ENCODE assay signal across 22 cellular contexts in genomic region chr4:142358656-142359055, GRCh38.
DNase-seq lines count a peak whose midpoint lies in the region; ATAC-seq lines count a peak whose summit lies in the region.
"Had no signal": no experiment of that assay in that cellular context is flagged by ENCODE, and none has a peak within 500 bp of the region (broad histone marks: within the 10 kb centered on the region; RNA-seq: fewer than 3 reads in every experiment).

No MANE protein-coding gene starts in this region.

- CTCF ChIA-PET in activated naive CD4-positive, alpha-beta T cell treated with anti-CD3 and anti-CD28 coated beads for 36 hours (lab: Charles Lee), result no interaction called here

- H3K9me3 Mint-ChIP-seq in activated naive CD4-positive, alpha-beta T cell treated with anti-CD3 and anti-CD28 coated beads for 36 hours, result peaks cover 4% of the 10 kb centered on the region
- H3K9me3 Mint-ChIP-seq in activated naive CD8-positive, alpha-beta T cell treated with anti-CD3 and anti-CD28 coated beads, Interleukin-2, amount 50 U/mL, for 24 hours, result peaks cover 9% of the 10 kb centered on the region
- H3K9me3 Mint-ChIP-seq: IgD-negative memory B cell had no signal

- intact Hi-C loops in activated naive CD4-positive, alpha-beta T cell treated with anti-CD3 and anti-CD28 coated beads for 36 hours (cut with micrococcal nuclease), result loop anchor here (10.0 kb wide), 1 partner anchor 826 kb away; the partner anchor contains the start of gene USP38

- H3K4me3 Mint-ChIP-seq in activated naive CD4-positive, alpha-beta T cell treated with anti-CD3 and anti-CD28 coated beads for 36 hours, result no peak overlapping the region
- no peak overlapping the region for H3K4me3 Mint-ChIP-seq in activated naive CD8-positive, alpha-beta T cell treated with anti-CD3 and anti-CD28 coated beads, Interleukin-2, amount 50 U/mL, for 24 hours
- H3K4me3 Mint-ChIP-seq: activated T-helper 1 cell treated with anti-CD3 and anti-CD28 coated beads, Interleukin-12 subunit alpha, Interleukin-12 subunit beta, Interleukin-2, Interleukin-4 antibody, amounts not matched to agents 30 ng/mL and 10 ng/mL and 1 ng/mL, durations not matched to agents 14 hours and 24 hours and 36 hours; IgD-negative memory B cell had no signal

- peaks cover 15% of the 10 kb centered on the region for H3K36me3 Mint-ChIP-seq in activated naive CD4-positive, alpha-beta T cell treated with anti-CD3 and anti-CD28 coated beads for 36 hours (ENCODE audit: low read depth)
- H3K36me3 Mint-ChIP-seq in activated naive CD8-positive, alpha-beta T cell treated with anti-CD3 and anti-CD28 coated beads, Interleukin-2, amount 50 U/mL, for 24 hours (ENCODE audit: low read depth), result peaks cover 24% of the 10 kb centered on the region
- H3K36me3 Mint-ChIP-seq: IgD-negative memory B cell had no signal

- H3K4me1 Mint-ChIP-seq in activated naive CD4-positive, alpha-beta T cell treated with anti-CD3 and anti-CD28 coated beads for 36 hours (ENCODE audit: low read depth), result peaks cover 82% of the 10 kb centered on the region
- H3K4me1 Mint-ChIP-seq in activated naive CD8-positive, alpha-beta T cell treated with anti-CD3 and anti-CD28 coated beads, Interleukin-2, amount 50 U/mL, for 24 hours, result peaks cover 78% of the 10 kb centered on the region

- no peaks in the 10 kb centered on the region for H3K27me3 Mint-ChIP-seq in activated naive CD4-positive, alpha-beta T cell treated with anti-CD3 and anti-CD28 coated beads for 36 hours (ENCODE audit: low read depth)
- H3K27me3 Mint-ChIP-seq in activated naive CD8-positive, alpha-beta T cell treated with anti-CD3 and anti-CD28 coated beads, Interleukin-2, amount 50 U/mL, for 24 hours, result no peaks in the 10 kb centered on the region
- H3K27me3 Mint-ChIP-seq: IgD-negative memory B cell had no signal

- peak overlapping the region; percentile 80 for H3K27ac Mint-ChIP-seq in activated naive CD4-positive, alpha-beta T cell treated with anti-CD3 and anti-CD28 coated beads for 36 hours
- H3K27ac Mint-ChIP-seq in activated naive CD8-positive, alpha-beta T cell treated with anti-CD3 and anti-CD28 coated beads, Interleukin-2, amount 50 U/mL, for 24 hours, result peak overlapping the region; percentile 55
- H3K27ac Mint-ChIP-seq: activated T-helper 1 cell treated with anti-CD3 and anti-CD28 coated beads, Interleukin-12 subunit alpha, Interleukin-12 subunit beta, Interleukin-2, Interleukin-4 antibody, amounts not matched to agents 30 ng/mL and 10 ng/mL and 1 ng/mL, durations not matched to agents 14 hours and 24 hours and 36 hours; IgD-negative memory B cell had no signal

- DNase-seq in activated naive CD4-positive, alpha-beta T cell treated with anti-CD3 and anti-CD28 coated beads for 36 hours, result no peak
- no peak for DNase-seq in activated naive CD4-positive, alpha-beta T cell treated with anti-CD3 and anti-CD28 coated beads, Interleukin-2, amount 50 U/mL, for 16 hours
- DNase-seq in NCI-H2029 (lab: John Stamatoyannopoulos, UW), result peak; percentile 27
- no peak for DNase-seq in activated naive CD8-positive, alpha-beta T cell treated with anti-CD3 and anti-CD28 coated beads, Interleukin-2, amount 50 U/mL, for 24 hours
- DNase-seq in putamen (ENCODE audit: low spot score), result peak; percentile 38
- DNase-seq in AG20443 (ENCODE audit: low spot score), result no peak
- no peak for DNase-seq in NOMO-1 treated with DMSO at 0.1 percent for 48 hours (lab: John Stamatoyannopoulos, UW; ENCODE audit: unreplicated experiment)
- DNase-seq: activated CD4-positive, alpha-beta T cell treated with anti-CD3 and anti-CD28 coated beads, Interleukin-2, amount 50 U/mL, for 1 hour; Caco-2; cerebellar nuclear complex; effector CD4-positive, alpha-beta T cell; left ventricle myocardium inferior; MG63; NCI-H146; NCI-H748 treated with DMSO at 0.1 percent for 48 hours; ovary; sigmoid colon; uterus had no signal

- no peak for ATAC-seq in activated naive CD8-positive, alpha-beta T cell treated with anti-CD3 and anti-CD28 coated beads, Interleukin-2, amount 50 U/mL, for 24 hours
- no peak for ATAC-seq in HG03135 (IDR thresholded peaks at IDR 0.05; ENCODE audit: unreplicated experiment)
- ATAC-seq: Panc1 had no signal

Comparison
In these comparisons a context has a peak if more than half of its experiments do, and no peak if none do; other contexts are left out.
1. DNase-seq: peak in NCI-H2029 (single experiment) and putamen (single experiment); none in activated naive CD4-positive, alpha-beta T cell treated with anti-CD3 and anti-CD28 coated beads for 36 hours (single experiment), activated naive CD4-positive, alpha-beta T cell treated with anti-CD3 and anti-CD28 coated beads, Interleukin-2, amount 50 U/mL, for 16 hours (single experiment), activated naive CD8-positive, alpha-beta T cell treated with anti-CD3 and anti-CD28 coated beads, Interleukin-2, amount 50 U/mL, for 24 hours (single experiment), AG20443 (single experiment) and NOMO-1 treated with DMSO at 0.1 percent for 48 hours (single experiment).